In genomic region chr20:53637310-53637709, GRCh38 we compare ENCODE assay signal across 6 cellular contexts. TPM values are rescaled to one million over a fixed set of nuclear protein-coding genes. Genes with fewer than 3 reads are reported as not detected.
A peak's percentile ranks its signal among the peaks of the same experiment; 100 is the strongest.
DNase-seq lines count a peak whose midpoint lies in the region; ATAC-seq, FAIRE-seq and TF ChIP-seq lines count a peak whose summit lies in the region.
"Not testable (repeated sequence)": the region's sequence is repeated elsewhere in the genome, so short reads cannot be mapped to it uniquely, and the experiment has no call there.

No MANE protein-coding gene starts in this region.

- not testable (repeated sequence) for ATAC-seq in K562; naive B cell (ENCODE audit: low read depth in 2 of 2); stimulated activated memory B cell treated with anti-CD40 and anti-IgM and Interleukin-4, amounts not matched to agents 10 μg/mL and 1 μg/mL and 100 μg/mL, for 72 hours

- peak overlapping the region in 1 of 8 donors; percentile 75 for H3K4me3 Mint-ChIP-seq in naive B cell
- H3K4me3 Mint-ChIP-seq in stimulated activated memory B cell treated with anti-CD40 and anti-IgM and Interleukin-4, amounts not matched to agents 10 μg/mL and 1 μg/mL and 100 μg/mL, for 72 hours: not testable (repeated sequence)

- H3K27me3 Mint-ChIP-seq in naive B cell; stimulated activated memory B cell treated with anti-CD40 and anti-IgM and Interleukin-4, amounts not matched to agents 10 μg/mL and 1 μg/mL and 100 μg/mL, for 72 hours: not testable (repeated sequence)

- H3F3A ChIP-seq in OCI-LY1 (ENCODE audit: insufficient read depth, low read length): not testable (repeated sequence)

- intact Hi-C loops in K562 (cut with micrococcal nuclease): not testable (repeated sequence)

- CTCF ChIA-PET in K562 (lab: Yijun Ruan, JAX; ENCODE audit: low intra/inter-chr PET ratio): interaction anchor here (0.7 kb wide), 1 partner anchor 24 kb away, joined by 3 read pairs; no protein-coding TSS in a partner anchor

- H3K27me3 ChIP-seq in BLaER1 treated with 17β-estradiol and CSF1 and Interleukin-3, amounts not matched to agents 10 nM and 100 nM; OCI-LY1 (ENCODE audit: insufficient read depth, low read length); K562 (ENCODE audit: control insufficient read depth in 2 of 2, insufficient read depth in 2 of 2, low read length in 2 of 2): not testable (repeated sequence)

- peak overlapping the region in 4 of 11 experiments; percentile 55 to 75 (median 66); a peak in 6 of 22 replicates for H3K4me2 ChIP-seq in BLaER1 treated with 17β-estradiol and CSF1 and Interleukin-3, amounts not matched to agents 10 nM and 100 nM
- H3K4me2 ChIP-seq in OCI-LY1 (ENCODE audit: low read length); K562 (ENCODE audit: insufficient read depth, low read length): not testable (repeated sequence)

- H3K27ac ChIP-seq in BLaER1 treated with 17β-estradiol and CSF1 and Interleukin-3, amounts not matched to agents 10 nM and 100 nM: peak overlapping the region in 6 of 11 experiments; percentile 23 to 58 (median 30); a peak in 6 of 22 replicates
- peak overlapping the region; percentile 51 for H3K27ac ChIP-seq in OCI-LY1 (ENCODE audit: low read depth, low read length, poor library complexity, severe bottlenecking)
- not testable (repeated sequence) for H3K27ac ChIP-seq in K562 (ENCODE audit: extremely low read depth, low read depth, low read length)

- not testable (repeated sequence) for H3K36me3 Mint-ChIP-seq in naive B cell; stimulated activated memory B cell treated with anti-CD40 and anti-IgM and Interleukin-4, amounts not matched to agents 10 μg/mL and 1 μg/mL and 100 μg/mL, for 72 hours

- TF ChIP-seq RAD21 in K562 (CRISPR knock-in tag; conservative IDR thresholded peaks at IDR 0.05 in 1 of 2, IDR thresholded peaks at IDR 0.05 in 1 of 2): not testable (repeated sequence)

- in situ Hi-C loops in K562 (cut with MboI): not testable (repeated sequence)

- not testable (repeated sequence) for H3K79me2 ChIP-seq in OCI-LY1 (ENCODE audit: insufficient read depth, low read length); K562 (ENCODE audit: control insufficient read depth, insufficient read depth, low read length)

- H3K4me1 ChIP-seq in BLaER1 treated with 17β-estradiol and CSF1 and Interleukin-3, amounts not matched to agents 10 nM and 100 nM: peaks cover 15 to 67% (median 46%) of the 10 kb centered on the region in 10 experiments
- H3K4me1 ChIP-seq in OCI-LY1 (ENCODE audit: insufficient read depth, low read length, severe bottlenecking) (peaks cover 43% of the 10 kb centered on the region), K562 (replicated peaks in 1 of 2; ENCODE audit: control insufficient read depth in 2 of 2, insufficient read depth in 2 of 2, low read length in 2 of 2) (peaks cover 23 to 26% of the 10 kb centered on the region in 2 experiments)

- not testable (repeated sequence) for TF ChIP-seq EP300 in K562 (IDR thresholded peaks at IDR 0.05; ENCODE audit: low read length)

- not testable (repeated sequence) for H4K20me1 ChIP-seq in BLaER1 treated with 17β-estradiol and CSF1 and Interleukin-3, amounts not matched to agents 10 nM and 100 nM; OCI-LY1 (ENCODE audit: insufficient read depth, low read length); K562 (replicated peaks; ENCODE audit: control insufficient read depth, insufficient read depth, low read length)

- TF ChIP-seq POLR2A in K562 (conservative IDR thresholded peaks at IDR 0.05): not testable (repeated sequence)

- not testable (repeated sequence) for BruUV-seq in K562 (replicated peaks; lab: Mats Ljungman, UMichigan)

- not testable (repeated sequence) for H3K36me3 ChIP-seq in BLaER1 treated with 17β-estradiol and CSF1 and Interleukin-3, amounts not matched to agents 10 nM and 100 nM; OCI-LY1 (ENCODE audit: insufficient read depth, low read length); K562 (ENCODE audit: control insufficient read depth, insufficient read depth, low read length)

- TF ChIP-seq CTCF in OCI-LY1 (IDR thresholded peaks at IDR 0.05; ENCODE audit: low read length); K562 (IDR thresholded peaks at IDR 0.05 in 2 of 3, conservative IDR thresholded peaks at IDR 0.05 in 1 of 3; ENCODE audit: insufficient read depth in 2 of 3, low read depth in 1 of 3, low read length in 3 of 3): not testable (repeated sequence)

- peak overlapping the region; percentile 82 to 99 (median 92) for H3K27ac Mint-ChIP-seq in naive B cell
- peak overlapping the region; percentile 87 for H3K27ac Mint-ChIP-seq in stimulated activated memory B cell treated with anti-CD40 and anti-IgM and Interleukin-4, amounts not matched to agents 10 μg/mL and 1 μg/mL and 100 μg/mL, for 72 hours

- POLR2A ChIA-PET in K562 (lab: Yijun Ruan, JAX): interaction anchor here (0.6 to 4.7 kb wide), 2 partner anchors 14 to 854 kb away, joined by 4 to 23 read pairs; no protein-coding TSS in a partner anchor

- DNase-seq in activated CD8-positive, alpha-beta memory T cell treated with anti-CD3 and anti-CD28 coated beads for 24 hours: peak; percentile 42
- not testable (repeated sequence) for DNase-seq in K562 (ENCODE audit: extremely low read depth in 1 of 4, low spot score in 3 of 4); naive B cell

- not testable (repeated sequence) for H3K9me2 ChIP-seq in OCI-LY1 (ENCODE audit: low read depth, low read length)

- not testable (repeated sequence) for H3K4me3 ChIP-seq in BLaER1 treated with 17β-estradiol and CSF1 and Interleukin-3, amounts not matched to agents 10 nM and 100 nM; OCI-LY1 (ENCODE audit: low read depth, low read length, poor library complexity, severe bottlenecking); K562

- not testable (repeated sequence) for FAIRE-seq in K562 (lab: Jason Lieb, UNC)

- 90% methylated on average over 9 of the region's 9 CpGs for WGBS in K562 (ENCODE audit: insufficient coverage, low coverage, missing lambda C conversion rate)

- H3K9me1 ChIP-seq in K562 (ENCODE audit: control insufficient read depth, insufficient read depth, low read length): not testable (repeated sequence)

- peaks cover 46 to 74% (median 50%) of the 10 kb centered on the region in 3 donors for H3K4me1 Mint-ChIP-seq in naive B cell
- H3K4me1 Mint-ChIP-seq in stimulated activated memory B cell treated with anti-CD40 and anti-IgM and Interleukin-4, amounts not matched to agents 10 μg/mL and 1 μg/mL and 100 μg/mL, for 72 hours: peaks cover 47% of the 10 kb centered on the region

- H3K9me3 ChIP-seq in BLaER1 treated with 17β-estradiol and CSF1 and Interleukin-3, amounts not matched to agents 10 nM and 100 nM (replicated peaks in 1 of 11); OCI-LY1 (ENCODE audit: low read length); K562 (replicated peaks; ENCODE audit: control insufficient read depth, insufficient read depth, low read depth, low read length): not testable (repeated sequence)

- H2AFZ ChIP-seq in OCI-LY1 (ENCODE audit: low read length): not testable (repeated sequence)
- H2AFZ ChIP-seq in K562 (ENCODE audit: low read depth, low read length): peak overlapping the region; percentile 33; the same call in 1 of the 2 replicates

- H3K9ac ChIP-seq in BLaER1 treated with 17β-estradiol and CSF1 and Interleukin-3, amounts not matched to agents 10 nM and 100 nM; OCI-LY1 (ENCODE audit: low read length); K562 (ENCODE audit: insufficient read depth in 1 of 2, low read depth in 2 of 2, low read length in 2 of 2): not testable (repeated sequence)

- H3K9me3 Mint-ChIP-seq in naive B cell; stimulated activated memory B cell treated with anti-CD40 and anti-IgM and Interleukin-4, amounts not matched to agents 10 μg/mL and 1 μg/mL and 100 μg/mL, for 72 hours: not testable (repeated sequence)

RNA-seq across cellular contexts. Expression of gene ZNF217, which starts 43.7 kb away (rescaled TPM):
- total RNA-seq in K562 (2011; cell fraction: chromatin; rRNA removed; ENCODE audit: low replicate concordance): 27.8 and 53.4 TPM in 2 replicates
- total RNA-seq in K562 (2011; cell fraction: nucleolus; rRNA removed): 21.3 and 24.7 TPM in 2 replicates
- total RNA-seq in K562 (2011; cell fraction: nucleoplasm; rRNA removed): 26.2 and 28.5 TPM in 2 replicates
- total RNA-seq in K562 (2014; rRNA removed) (16.8 and 17.7 TPM in 2 replicates), K562 (2014; rRNA removed; fragmentation: Illumina TruSeq; extraction: Trizol) (23.4 and 25.0 TPM in 2 replicates), K562 (2015; rRNA removed; fragmentation: Illumina TruSeq; extraction: Trizol) (18.7 and 21.8 TPM in 2 replicates), K562 (2021) (39.7 and 41.8 TPM in 2 replicates)
- polyA plus RNA-seq in K562 (2011; rRNA removed) (11.4 and 12.9 TPM in 2 replicates), K562 (2014; fragmentation: Illumina TruSeq; extraction: Trizol) (19.3 and 26.7 TPM in 2 replicates), K562 (2014; fragmentation: Nextera tagmentation; extraction: Ambion mirVana) (1 to 10 TPM; 3.0 to 7.1 TPM), K562 (2014; rRNA removed) (16.0 and 23.5 TPM in 2 replicates), naive B cell (ENCODE audit: low read depth in 6 of 6) (10 to 100 TPM in 5 of 6 donors, 1 to 10 TPM in 1; 8.8 to 31.0 (median 24.7) TPM)
- polyA plus RNA-seq in K562 (2011; cell fraction: cytosol; rRNA removed): 6.8 and 8.6 TPM in 2 replicates
- polyA plus RNA-seq in K562 (2011; cell fraction: nucleus; rRNA removed): 19.8 and 24.3 TPM in 2 replicates
- 17.7 and 21.1 TPM in 2 replicates for polyA plus RNA-seq in K562 (2012)
- polyA minus RNA-seq in K562 (2011; rRNA and poly(A)+ RNA removed): 36.2 and 44.6 TPM in 2 replicates
- 21.7 and 25.7 TPM in 2 replicates for polyA minus RNA-seq in K562 (2011; cell fraction: cytosol; rRNA and poly(A)+ RNA removed)
- 19.7 and 29.4 TPM in 2 replicates for polyA minus RNA-seq in K562 (2011; cell fraction: nucleus; rRNA and poly(A)+ RNA removed)
